Comparison of ENCODE assay signal across 10 cellular contexts in genomic region chr16:87295259-87295658, GRCh38. TPM values are rescaled to one million over a fixed set of nuclear protein-coding genes. Genes with fewer than 3 reads are reported as not detected.
DNase-seq lines count a peak whose midpoint lies in the region; ATAC-seq and TF ChIP-seq lines count a peak whose summit lies in the region.
"Had no signal": no experiment of that assay in that cellular context is flagged by ENCODE, and none has a peak within 500 bp of the region (broad histone marks: within the 10 kb centered on the region; RNA-seq: fewer than 3 reads in every experiment).

No MANE protein-coding gene starts in this region.

- no peaks in the 10 kb centered on the region for H3K9me2 ChIP-seq in GM23338 (ENCODE audit: insufficient read depth)

- WGBS in sigmoid colon, 2 donors: 61 to 85% methylated on average over 4 of the region's 4 CpGs

- H3K36me3 Mint-ChIP-seq in CD4-positive, alpha-beta T cell (ENCODE audit: low read depth): no peaks in the 10 kb centered on the region
- peaks cover 11% of the 10 kb centered on the region for H3K36me3 Mint-ChIP-seq in GM23338 (ENCODE audit: low read depth)

- H3K27ac Mint-ChIP-seq in CD4-positive, alpha-beta T cell: no peak overlapping the region
- H3K27ac Mint-ChIP-seq in GM23338: no peak overlapping the region

- H3F3A ChIP-seq in GM23338 (replicated peaks; ENCODE audit: low read depth): no peaks in the 10 kb centered on the region

- ATAC-seq in CD4-positive, alpha-beta T cell (ENCODE audit: poor library complexity): peak; percentile 82
- peak; percentile 54 for ATAC-seq in GM23338
- ATAC-seq: left lobe of liver had no signal

- no peak overlapping the region for H2AFZ ChIP-seq in GM23338

- no peaks in the 10 kb centered on the region for H3K27me3 Mint-ChIP-seq in CD4-positive, alpha-beta T cell
- peaks cover 8% of the 10 kb centered on the region for H3K27me3 Mint-ChIP-seq in GM23338 (ENCODE audit: insufficient read depth, low read depth, poor library complexity)

- no peak for TF ChIP-seq EP300 in sigmoid colon (IDR thresholded peaks at IDR 0.05)

- CTCF ChIA-PET in CD4-positive, alpha-beta T cell (lab: Charles Lee): no interaction called here
- CTCF ChIA-PET in RWPE1 (lab: Yijun Ruan, JAX): no interaction called here

- no peak for DNase-seq in CD4-positive, alpha-beta T cell
- peak; percentile 76 for DNase-seq in GM23338 (ENCODE audit: low spot score)
- DNase-seq in RWPE1 (ENCODE audit: low spot score): peak; percentile 69
- DNase-seq in iris pigment epithelial cell (ENCODE audit: low read depth): peak; percentile 31
- DNase-seq in sigmoid colon: no peak
- no peak for DNase-seq in effector memory CD4-positive, alpha-beta T cell
- no peak for DNase-seq in NCI-H345 (lab: John Stamatoyannopoulos, UW)
- DNase-seq: Calu3; stimulated activated CD4-positive, alpha-beta T cell treated with anti-CD3 and anti-CD28 coated beads, Interleukin-4, amount 100 ng/mL, for 4 hours had no signal

- POLR2A ChIA-PET in CD4-positive, alpha-beta T cell (lab: Charles Lee): no interaction called here
- POLR2A ChIA-PET in RWPE1 (lab: Yijun Ruan, JAX; ENCODE audit: low non-redundant PET): no interaction called here

- H3K4me1 ChIP-seq in GM23338 (ENCODE audit: insufficient read depth) (no peaks in the 10 kb centered on the region), sigmoid colon (no peaks in the 10 kb centered on the region)
- no peaks in the 10 kb centered on the region for H3K4me1 ChIP-seq in effector memory CD4-positive, alpha-beta T cell (ENCODE audit: control insufficient read depth, insufficient read depth, low read length, poor library complexity, severe bottlenecking)

- no peak overlapping the region for H3K4me3 Mint-ChIP-seq in CD4-positive, alpha-beta T cell
- no peak overlapping the region for H3K4me3 Mint-ChIP-seq in GM23338

- no peaks in the 10 kb centered on the region for H3K9me3 ChIP-seq in CD4-positive, alpha-beta T cell (ENCODE audit: control insufficient read depth, low read length)
- no peaks in the 10 kb centered on the region for H3K9me3 ChIP-seq in sigmoid colon
- no peaks in the 10 kb centered on the region for H3K9me3 ChIP-seq in effector memory CD4-positive, alpha-beta T cell (ENCODE audit: control insufficient read depth, low read length)

- H3K36me3 ChIP-seq in GM23338 (ENCODE audit: insufficient read depth) (no peaks in the 10 kb centered on the region), sigmoid colon (no peaks in the 10 kb centered on the region)
- no peaks in the 10 kb centered on the region for H3K36me3 ChIP-seq in effector memory CD4-positive, alpha-beta T cell (ENCODE audit: control insufficient read depth, insufficient read depth, low read length)

- peaks cover 4% of the 10 kb centered on the region for H3K4me1 Mint-ChIP-seq in CD4-positive, alpha-beta T cell (ENCODE audit: low read depth)
- peaks cover 3% of the 10 kb centered on the region; the same call in 1 of the 3 replicates for H3K4me1 Mint-ChIP-seq in GM23338

- H3K9me3 Mint-ChIP-seq in CD4-positive, alpha-beta T cell: no peaks in the 10 kb centered on the region
- peaks cover 17% of the 10 kb centered on the region for H3K9me3 Mint-ChIP-seq in GM23338

- H3K4me2 ChIP-seq in GM23338: no peak overlapping the region

- no peak overlapping the region for H3K4me3 ChIP-seq in GM23338
- no peak overlapping the region for H3K4me3 ChIP-seq in sigmoid colon
- H3K4me3 ChIP-seq in effector memory CD4-positive, alpha-beta T cell (ENCODE audit: insufficient read depth, low read depth, low read length, poor library complexity, severe bottlenecking): no peak overlapping the region

- intact Hi-C loops in CD4-positive, alpha-beta T cell (cut with DNase I, micrococcal nuclease): loop anchor here in 1 of 2 experiments (5.0 to 10.0 kb wide), 2 partner anchors 340 to 733 kb away; no protein-coding TSS in a partner anchor
- intact Hi-C loops in sigmoid colon (cut with DNase I): no loop called here

- TF ChIP-seq CTCF in CD4-positive, alpha-beta T cell (IDR thresholded peaks at IDR 0.05): no peak
- TF ChIP-seq CTCF in GM23338 (conservative IDR thresholded peaks at IDR 0.05; ENCODE audit: low read depth in 2 of 2) (no peak), RWPE1 (conservative IDR thresholded peaks at IDR 0.05; ENCODE audit: low read depth) (no peak), sigmoid colon (IDR thresholded peaks at IDR 0.05) (no peak)

- no peaks in the 10 kb centered on the region for H3K79me2 ChIP-seq in GM23338 (replicated peaks; ENCODE audit: insufficient read depth)

- H3K27me3 ChIP-seq in CD4-positive, alpha-beta T cell (ENCODE audit: control insufficient read depth, insufficient read depth, low read length): no peaks in the 10 kb centered on the region
- H3K27me3 ChIP-seq in GM23338 (ENCODE audit: insufficient read depth) (no peaks in the 10 kb centered on the region), sigmoid colon (no peaks in the 10 kb centered on the region)
- no peaks in the 10 kb centered on the region for H3K27me3 ChIP-seq in effector memory CD4-positive, alpha-beta T cell (replicated peaks; ENCODE audit: control insufficient read depth, insufficient read depth, low read length, poor library complexity, severe bottlenecking)

- no peak for TF ChIP-seq POLR2A in sigmoid colon (IDR thresholded peaks at IDR 0.05)

- no peak overlapping the region for H3K27ac ChIP-seq in CD4-positive, alpha-beta T cell (ENCODE audit: low read depth, low read length)
- H3K27ac ChIP-seq in GM23338 (ENCODE audit: low read depth) (no peak overlapping the region), RWPE1 (no peak overlapping the region), sigmoid colon (no peak overlapping the region)
- H3K27ac ChIP-seq in effector memory CD4-positive, alpha-beta T cell (ENCODE audit: insufficient read depth, low read length, poor library complexity, severe bottlenecking): no peak overlapping the region

- H4K20me1 ChIP-seq in GM23338 (replicated peaks; ENCODE audit: insufficient read depth): no peaks in the 10 kb centered on the region

TF ChIP-seq in GM23338, 12 proteins besides CTCF, POLR2A, EP300 and RAD21:
- TF ChIP-seq EZH2phosphoT487 (IDR thresholded peaks at IDR 0.05; ENCODE audit: unreplicated experiment) (no peak), JUNB (IDR thresholded peaks at IDR 0.05; ENCODE audit: unreplicated experiment) (peak; percentile 90)

RNA-seq across cellular contexts. Expression of gene C16orf95, which starts 21.9 kb away (rescaled TPM):
- 1 to 10 TPM in 1 of 2 experiments, under 1 TPM in 1; 0.74 to 1.2 TPM for total RNA-seq in CD4-positive, alpha-beta T cell
- total RNA-seq in GM23338 (2014; rRNA removed; shearing (Covaris generic)): 1.2 and 1.9 TPM in 2 replicates
- 2.5 and 3.9 TPM in 2 replicates for polyA plus RNA-seq in GM23338 (2016; fragmentation: Nextera tagmentation; extraction: Ambion mirVana)
- total RNA-seq in sigmoid colon: 1 to 10 TPM in 2 of 4 donors, under 1 TPM in 1, not detected in 1; 0.36 to 1.9 (median 1.2) TPM
- 1 to 10 TPM; 2.5 to 6.6 (median 4.3) TPM for polyA plus RNA-seq in sigmoid colon

Comparison
In these comparisons a context has a peak if more than half of its experiments do, and no peak if none do; other contexts are left out.
1. DNase-seq: peak in GM23338 (single experiment), RWPE1 (single experiment) and iris pigment epithelial cell (single experiment); none in CD4-positive, alpha-beta T cell (0 of 10), sigmoid colon (single experiment), effector memory CD4-positive, alpha-beta T cell (0 of 3) and NCI-H345 (single experiment).